10 cellular contexts compared by ENCODE assay signal in the genomic region with DNA sequence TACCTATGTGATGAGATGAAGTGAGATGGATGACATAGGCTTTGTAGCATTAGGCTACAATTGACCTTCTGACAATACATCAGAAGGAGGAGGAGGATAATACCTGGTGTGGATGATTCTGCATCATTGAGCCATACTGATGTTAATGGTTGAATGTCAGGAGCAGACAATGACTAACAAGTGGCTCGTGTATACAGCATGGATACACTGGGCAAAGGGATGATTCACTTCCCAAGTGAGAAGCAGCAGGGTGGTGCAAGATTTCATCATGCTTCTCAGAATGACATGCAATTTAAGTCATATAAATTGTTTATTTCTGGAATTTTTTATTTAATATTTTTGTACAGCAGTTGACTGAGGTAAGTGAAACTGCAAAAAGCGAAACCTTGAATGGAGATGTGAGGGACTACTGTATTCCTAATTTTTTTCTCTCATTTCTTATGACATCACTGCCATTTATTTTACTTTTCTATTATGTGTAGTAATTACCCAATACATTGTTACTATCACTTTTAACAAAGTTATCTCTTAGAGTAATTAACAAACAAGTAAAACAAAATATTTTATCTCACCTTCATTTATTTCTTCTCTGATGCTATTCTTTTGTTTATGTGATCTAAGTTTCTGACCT. TPM values are rescaled to one million over a fixed set of nuclear protein-coding genes. Genes with fewer than 3 reads are reported as not detected.
DNase-seq lines count a peak whose midpoint lies in the region; ATAC-seq, FAIRE-seq and TF ChIP-seq lines count a peak whose summit lies in the region.
"Had no signal": no experiment of that assay in that cellular context is flagged by ENCODE, and none has a peak within 500 bp of the region (broad histone marks: within the 10 kb centered on the region; RNA-seq: fewer than 3 reads in every experiment).

No MANE protein-coding gene starts in this region.

- no peaks in the 10 kb centered on the region for H3K9me3 ChIP-seq in MG63
- no peaks in the 10 kb centered on the region for H3K9me3 ChIP-seq in CD4-positive, alpha-beta T cell (ENCODE audit: control insufficient read depth, low read length)
- H3K9me3 ChIP-seq: right lobe of liver had no signal

- no peak for TF ChIP-seq CTCF in bronchial epithelial cell (IDR thresholded peaks at IDR 0.05; ENCODE audit: insufficient read depth, low read length, severe bottlenecking)
- TF ChIP-seq CTCF in CD4-positive, alpha-beta T cell (IDR thresholded peaks at IDR 0.05): no peak

- no peaks in the 10 kb centered on the region for H3K36me3 ChIP-seq in MG63
- no peaks in the 10 kb centered on the region for H3K36me3 ChIP-seq in bronchial epithelial cell (ENCODE audit: control insufficient read depth, insufficient read depth, low read length)
- H3K36me3 ChIP-seq: right lobe of liver had no signal

- peak; percentile 97 for FAIRE-seq in bronchial epithelial cell (lab: Jason Lieb, UNC)
- FAIRE-seq: GM18507 had no signal

- POLR2A ChIA-PET in CD4-positive, alpha-beta T cell (lab: Charles Lee): no interaction called here

- H3K27me3 ChIP-seq in MG63 (no peaks in the 10 kb centered on the region), bronchial epithelial cell (ENCODE audit: control insufficient read depth, insufficient read depth, low read length) (no peaks in the 10 kb centered on the region)
- no peaks in the 10 kb centered on the region for H3K27me3 ChIP-seq in CD4-positive, alpha-beta T cell (ENCODE audit: control insufficient read depth, insufficient read depth, low read length)
- H3K27me3 ChIP-seq: right lobe of liver had no signal

- no peaks in the 10 kb centered on the region for H3K36me3 Mint-ChIP-seq in CD4-positive, alpha-beta T cell (ENCODE audit: low read depth)

- no peaks in the 10 kb centered on the region for H3K4me1 Mint-ChIP-seq in CD4-positive, alpha-beta T cell (ENCODE audit: low read depth)

- H3K4me3 Mint-ChIP-seq in CD4-positive, alpha-beta T cell: no peak overlapping the region

- CTCF ChIA-PET in CD4-positive, alpha-beta T cell (lab: Charles Lee): no interaction called here

- intact Hi-C loops in CD4-positive, alpha-beta T cell (cut with DNase I, micrococcal nuclease): no loop called here

- ATAC-seq in CD4-positive, alpha-beta T cell (ENCODE audit: poor library complexity): no peak
- no peak for ATAC-seq in GM18873 (IDR thresholded peaks at IDR 0.05; ENCODE audit: low FRiP score, unreplicated experiment)

- H3K27ac ChIP-seq in CD4-positive, alpha-beta T cell (ENCODE audit: low read depth, low read length): no peak overlapping the region
- H3K27ac ChIP-seq: right lobe of liver had no signal

- DNase-seq in GM04503 (ENCODE audit: low read depth) (peak; percentile 36), MG63 (peak; percentile 70), bronchial epithelial cell (ENCODE audit: low read depth) (peak; percentile 97), non-pigmented ciliary epithelial cell (ENCODE audit: low read depth) (peak; percentile 20), NCI-H146 (lab: John Stamatoyannopoulos, UW) (no peak)
- no peak for DNase-seq in CD4-positive, alpha-beta T cell
- DNase-seq: NCI-H1092 treated with DMSO at 0.1 percent for 48 hours, right lobe of liver had no signal

- no peaks in the 10 kb centered on the region for H3K9me3 Mint-ChIP-seq in CD4-positive, alpha-beta T cell

- H3K4me3 ChIP-seq in MG63 (no peak overlapping the region), bronchial epithelial cell (ENCODE audit: low read depth, low read length) (no peak overlapping the region)
- H3K4me3 ChIP-seq: right lobe of liver had no signal

- H3K27me3 Mint-ChIP-seq in CD4-positive, alpha-beta T cell: peaks cover 13% of the 10 kb centered on the region

- H3K27ac Mint-ChIP-seq in CD4-positive, alpha-beta T cell: no peak overlapping the region

RNA-seq across cellular contexts. Expression of a gene that starts 34.4 kb away (rescaled TPM):
- 65.4 and 84.8 TPM in 2 replicates for total RNA-seq in MG63 (2014; rRNA removed; shearing (Covaris generic); ENCODE audit: low replicate concordance)
- total RNA-seq in bronchial epithelial cell: 47.6 and 70.0 TPM in 2 replicates
- total RNA-seq in CD4-positive, alpha-beta T cell: 10 to 100 TPM; 38.6 to 42.2 TPM

Comparison
In these comparisons a context has a peak if more than half of its experiments do, and no peak if none do; other contexts are left out.
1. DNase-seq: peak in GM04503 (single experiment), MG63 (single experiment), bronchial epithelial cell (single experiment) and non-pigmented ciliary epithelial cell (single experiment); none in NCI-H146 (single experiment) and CD4-positive, alpha-beta T cell (0 of 10).